In genomic region chr2:1855150-1855549, GRCh38 we compare ENCODE assay signal across 9 cellular contexts.
DNase-seq lines count a peak whose midpoint lies in the region; ATAC-seq and TF ChIP-seq lines count a peak whose summit lies in the region.
"Had no signal": no experiment of that assay in that cellular context is flagged by ENCODE, and none has a peak within 500 bp of the region (broad histone marks: within the 10 kb centered on the region; RNA-seq: fewer than 3 reads in every experiment).

No MANE protein-coding gene starts in this region.

- H3K27ac ChIP-seq in ectodermal cell (ENCODE audit: insufficient read depth, low read depth, low read length, poor library complexity, severe bottlenecking), result no peak overlapping the region
- H3K27ac ChIP-seq: epithelial cell of prostate had no signal

- WGBS in ectodermal cell, 2 experiments, result 16 to 18% methylated on average over 15 of the region's 15 CpGs

- H3K36me3 ChIP-seq in ectodermal cell (ENCODE audit: control insufficient read depth, insufficient read depth, low read length) (no peaks in the 10 kb centered on the region), mucosa of descending colon (ENCODE audit: low read depth) (no peaks in the 10 kb centered on the region)

- TF ChIP-seq CTCF in mucosa of descending colon (IDR thresholded peaks at IDR 0.05), result no peak

- DNase-seq in NCI-H69 (lab: John Stamatoyannopoulos, UW) (peak; percentile 81), occipital lobe (lab: John Stamatoyannopoulos, UW) (peak; percentile 42), mucosa of descending colon (no peak), mesenteric fat pad (ENCODE audit: low spot score) (no peak)

- H3K4me3 ChIP-seq in ectodermal cell (ENCODE audit: insufficient read depth, low read depth, low read length) (peak overlapping the region; percentile 22), mucosa of descending colon (no peak overlapping the region)

- ATAC-seq in GM19372 (IDR thresholded peaks at IDR 0.05; ENCODE audit: low read depth, unreplicated experiment), result peak; percentile 19
- ATAC-seq in HG02763 (IDR thresholded peaks at IDR 0.05; ENCODE audit: unreplicated experiment), result no peak
- no peak for ATAC-seq in HG03097 (IDR thresholded peaks at IDR 0.05; ENCODE audit: low FRiP score, unreplicated experiment)
- ATAC-seq in mucosa of descending colon, result no peak

- no peaks in the 10 kb centered on the region for H3K9me3 ChIP-seq in ectodermal cell (ENCODE audit: control insufficient read depth, low read length)
- H3K9me3 ChIP-seq in mucosa of descending colon, result no peaks in the 10 kb centered on the region

- H3K4me1 ChIP-seq in ectodermal cell (ENCODE audit: control insufficient read depth, insufficient read depth, low read length), result no peaks in the 10 kb centered on the region
- no peaks in the 10 kb centered on the region for H3K4me1 ChIP-seq in mucosa of descending colon (ENCODE audit: low read depth)

- intact Hi-C loops in mucosa of descending colon (cut with DNase I, micrococcal nuclease), result no loop called here

- H3K27me3 ChIP-seq in ectodermal cell (ENCODE audit: control insufficient read depth, insufficient read depth, low read length, poor library complexity, severe bottlenecking), result peaks cover 4% of the 10 kb centered on the region

Comparison
In these comparisons a context has a peak if more than half of its experiments do, and no peak if none do; other contexts are left out.
1. DNase-seq: peak in NCI-H69 (single experiment) and occipital lobe (single experiment); none in mucosa of descending colon (0 of 3) and mesenteric fat pad (single experiment).